1 cellular context compared by ENCODE assay signal in the genomic region with DNA sequence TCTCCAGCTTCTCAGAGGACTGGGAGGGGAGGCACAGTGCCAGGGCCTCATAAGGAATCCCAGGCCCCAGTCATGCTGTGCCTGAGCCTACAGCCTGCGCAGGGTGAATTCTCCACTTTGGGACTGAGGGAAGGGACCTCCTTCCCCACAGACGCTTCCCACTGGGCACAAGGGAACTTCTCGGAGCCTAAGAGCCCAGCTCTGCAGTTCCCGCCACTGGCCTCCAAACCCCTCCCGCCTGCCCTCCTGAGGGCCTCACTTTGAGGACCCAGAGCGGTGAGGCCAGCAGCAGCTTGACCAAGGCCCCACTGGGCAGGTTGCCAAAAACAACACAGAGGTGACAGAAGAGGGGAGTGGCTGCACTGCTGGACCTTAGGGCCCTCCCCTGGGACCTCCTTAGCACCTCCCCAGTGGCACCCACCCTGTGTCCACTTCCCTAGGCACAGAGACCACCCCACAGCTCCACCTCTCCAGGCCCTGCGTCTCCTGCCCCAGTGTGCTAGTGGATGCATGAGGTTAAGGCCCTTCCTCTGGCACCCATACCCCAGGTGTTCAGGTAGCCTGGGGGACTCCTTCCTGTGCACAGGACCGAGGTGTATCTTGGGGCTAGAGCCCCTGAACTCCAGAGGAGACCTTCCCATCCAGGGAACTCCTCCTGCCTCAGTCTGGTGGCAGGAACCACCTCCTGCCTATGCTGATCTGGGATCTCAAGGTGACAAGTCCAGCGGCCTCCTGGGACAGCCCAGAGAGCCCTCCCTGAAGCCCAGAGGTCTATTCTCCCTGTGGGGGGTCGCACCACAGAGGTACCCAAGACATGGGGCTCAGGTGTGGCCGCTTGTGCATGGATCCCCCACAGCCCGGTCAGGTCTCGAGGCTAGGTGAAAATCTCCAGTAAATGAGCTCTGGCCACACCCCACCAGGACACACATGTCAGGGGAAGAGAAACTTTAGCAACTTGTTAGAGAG.
TF ChIP-seq lines count a peak whose summit lies in the region.

No MANE protein-coding gene starts in this region.

TF ChIP-seq in IMR-90, 13 proteins besides CTCF, POLR2A, EP300 and RAD21 (continued from another document):
- TF ChIP-seq, protein P1, sequence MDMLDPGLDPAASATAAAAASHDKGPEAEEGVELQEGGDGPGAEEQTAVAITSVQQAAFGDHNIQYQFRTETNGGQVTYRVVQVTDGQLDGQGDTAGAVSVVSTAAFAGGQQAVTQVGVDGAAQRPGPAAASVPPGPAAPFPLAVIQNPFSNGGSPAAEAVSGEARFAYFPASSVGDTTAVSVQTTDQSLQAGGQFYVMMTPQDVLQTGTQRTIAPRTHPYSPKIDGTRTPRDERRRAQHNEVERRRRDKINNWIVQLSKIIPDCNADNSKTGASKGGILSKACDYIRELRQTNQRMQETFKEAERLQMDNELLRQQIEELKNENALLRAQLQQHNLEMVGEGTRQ (IDR thresholded peaks at IDR 0.05; ENCODE audit: low read depth, low read length), result no peak
- TF ChIP-seq CEBPB (IDR thresholded peaks at IDR 0.05; ENCODE audit: low read depth, low read length) (no peak), BHLHE40 (IDR thresholded peaks at IDR 0.05; ENCODE audit: low read depth, low read length) (no peak), MAFK (IDR thresholded peaks at IDR 0.05; ENCODE audit: low read depth, low read length) (no peak), ELK1 (IDR thresholded peaks at IDR 0.05; ENCODE audit: borderline replicate concordance, low read depth, low read length) (no peak), RFX5 (IDR thresholded peaks at IDR 0.05; ENCODE audit: low read depth, low read length) (no peak), MAZ (IDR thresholded peaks at IDR 0.05; ENCODE audit: borderline replicate concordance, low read depth, low read length) (no peak), MXI1 (IDR thresholded peaks at IDR 0.05; ENCODE audit: borderline replicate concordance, low read depth, low read length) (no peak), FOS (IDR thresholded peaks at IDR 0.05; ENCODE audit: low read depth, low read length) (no peak), NFE2L2 (IDR thresholded peaks at IDR 0.05; ENCODE audit: low read depth, low read length) (no peak)
